In genomic region chr17:79340286-79340685, GRCh38 we compare ENCODE assay signal across 15 cellular contexts.
DNase-seq lines count a peak whose midpoint lies in the region; ATAC-seq and TF ChIP-seq lines count a peak whose summit lies in the region.
"Had no signal": no experiment of that assay in that cellular context is flagged by ENCODE, and none has a peak within 500 bp of the region (broad histone marks: within the 10 kb centered on the region; RNA-seq: fewer than 3 reads in every experiment).

No MANE protein-coding gene starts in this region.

- no peak for DNase-seq in stimulated activated naive CD8-positive, alpha-beta T cell treated with anti-CD3 and anti-CD28 coated beads, Interleukin-15, amount 100 ng/mL, for 72 hours
- no peak for DNase-seq in inferior parietal cortex (ENCODE audit: extremely low spot score)
- no peak for DNase-seq in activated naive CD4-positive, alpha-beta T cell treated with anti-CD3 and anti-CD28 coated beads, Interleukin-2, amount 50 U/mL, for 72 hours (ENCODE audit: low spot score in 2 of 2)
- DNase-seq: activated T-cell treated with anti-CD3 and anti-CD28 coated beads, Interleukin-2, amount 50 U/mL, for 4 hours; DMS79; left ventricle myocardium superior; NCI-H1092 treated with DMSO at 0.1 percent for 48 hours; NCI-H446; tibial artery had no signal

- no peaks in the 10 kb centered on the region for H3K36me3 Mint-ChIP-seq in stimulated activated naive CD8-positive, alpha-beta T cell treated with anti-CD3 and anti-CD28 coated beads, Interleukin-15, Interleukin-2, amounts not matched to agents 100 ng/mL and 50 ng/mL, for 24 hours (ENCODE audit: low read depth)
- H3K36me3 Mint-ChIP-seq in activated naive CD4-positive, alpha-beta T cell treated with anti-CD3 and anti-CD28 coated beads, Interleukin-2, amount 50 U/mL, for 72 hours: no peaks in the 10 kb centered on the region

- H3K36me3 ChIP-seq in OCI-LY1 (ENCODE audit: insufficient read depth, low read length): no peaks in the 10 kb centered on the region; the same call in 1 of the 2 replicates
- H3K36me3 ChIP-seq: tibial artery had no signal

- H3F3A ChIP-seq in OCI-LY1 (ENCODE audit: insufficient read depth, low read length): peaks cover 8% of the 10 kb centered on the region; the same call in 1 of the 2 replicates

- H3K4me3 ChIP-seq in OCI-LY1 (ENCODE audit: low read depth, low read length, poor library complexity, severe bottlenecking): peak overlapping the region; percentile 36
- H3K4me3 ChIP-seq: skin epidermis, tibial artery had no signal

- ATAC-seq in stimulated activated naive CD8-positive, alpha-beta T cell treated with anti-CD3 and anti-CD28 coated beads, Interleukin-15, amount 100 ng/mL, for 72 hours: no peak
- peak; percentile 42 for ATAC-seq in HG02642 (IDR thresholded peaks at IDR 0.05; ENCODE audit: poor library complexity, unreplicated experiment)
- no peak for ATAC-seq in HG03097 (IDR thresholded peaks at IDR 0.05; ENCODE audit: low FRiP score, unreplicated experiment)
- ATAC-seq in GM21737 (IDR thresholded peaks at IDR 0.05; ENCODE audit: unreplicated experiment): no peak
- no peak for ATAC-seq in activated naive CD4-positive, alpha-beta T cell treated with anti-CD3 and anti-CD28 coated beads, Interleukin-2, amount 50 U/mL, for 72 hours
- ATAC-seq: activated T-cell treated with anti-CD3 and anti-CD28 coated beads, Interleukin-2, amount 50 U/mL, for 4 hours; left ventricle myocardium superior had no signal

- H3K27me3 Mint-ChIP-seq in stimulated activated naive CD8-positive, alpha-beta T cell treated with anti-CD3 and anti-CD28 coated beads, Interleukin-15, Interleukin-2, amounts not matched to agents 100 ng/mL and 50 ng/mL, for 24 hours: peaks cover 27% of the 10 kb centered on the region
- peaks cover 16% of the 10 kb centered on the region for H3K27me3 Mint-ChIP-seq in stimulated activated naive CD8-positive, alpha-beta T cell treated with anti-CD3 and anti-CD28 coated beads, Interleukin-15, amount 100 ng/mL, for 72 hours

- peak overlapping the region; percentile 36 for H3K27ac Mint-ChIP-seq in stimulated activated naive CD8-positive, alpha-beta T cell treated with anti-CD3 and anti-CD28 coated beads, Interleukin-15, Interleukin-2, amounts not matched to agents 100 ng/mL and 50 ng/mL, for 24 hours
- peak overlapping the region in 1 of 2 donors; percentile 57 for H3K27ac Mint-ChIP-seq in stimulated activated naive CD8-positive, alpha-beta T cell treated with anti-CD3 and anti-CD28 coated beads, Interleukin-15, amount 100 ng/mL, for 72 hours
- H3K27ac Mint-ChIP-seq in activated naive CD4-positive, alpha-beta T cell treated with anti-CD3 and anti-CD28 coated beads, Interleukin-2, amount 50 U/mL, for 72 hours: no peak overlapping the region

- no peak overlapping the region for H2AFZ ChIP-seq in OCI-LY1 (ENCODE audit: low read length)

- H3K4me1 ChIP-seq in OCI-LY1 (ENCODE audit: insufficient read depth, low read length, severe bottlenecking): peaks cover 22% of the 10 kb centered on the region
- H3K4me1 ChIP-seq: tibial artery had no signal

- H3K9me3 Mint-ChIP-seq in stimulated activated naive CD8-positive, alpha-beta T cell treated with anti-CD3 and anti-CD28 coated beads, Interleukin-15, Interleukin-2, amounts not matched to agents 100 ng/mL and 50 ng/mL, for 24 hours: no peaks in the 10 kb centered on the region
- peaks cover 0 to 6% of the 10 kb centered on the region in 2 donors for H3K9me3 Mint-ChIP-seq in stimulated activated naive CD8-positive, alpha-beta T cell treated with anti-CD3 and anti-CD28 coated beads, Interleukin-15, amount 100 ng/mL, for 72 hours
- no peaks in the 10 kb centered on the region for H3K9me3 Mint-ChIP-seq in activated naive CD4-positive, alpha-beta T cell treated with anti-CD3 and anti-CD28 coated beads, Interleukin-2, amount 50 U/mL, for 72 hours

- H3K27me3 ChIP-seq in OCI-LY1 (ENCODE audit: insufficient read depth, low read length): peaks cover 3% of the 10 kb centered on the region; the same call in 1 of the 2 replicates

- H3K9ac ChIP-seq in OCI-LY1 (ENCODE audit: low read length): peak overlapping the region; percentile 40; the same call in 1 of the 2 replicates

- H3K79me2 ChIP-seq in OCI-LY1 (ENCODE audit: insufficient read depth, low read length): no peaks in the 10 kb centered on the region

- H3K4me1 Mint-ChIP-seq in stimulated activated naive CD8-positive, alpha-beta T cell treated with anti-CD3 and anti-CD28 coated beads, Interleukin-15, Interleukin-2, amounts not matched to agents 100 ng/mL and 50 ng/mL, for 24 hours (ENCODE audit: low read depth): peaks cover 7% of the 10 kb centered on the region
- no peaks in the 10 kb centered on the region for H3K4me1 Mint-ChIP-seq in stimulated activated naive CD8-positive, alpha-beta T cell treated with anti-CD3 and anti-CD28 coated beads, Interleukin-15, amount 100 ng/mL, for 72 hours

- H4K20me1 ChIP-seq in OCI-LY1 (ENCODE audit: insufficient read depth, low read length): no peaks in the 10 kb centered on the region

- no peak for TF ChIP-seq CTCF in OCI-LY1 (IDR thresholded peaks at IDR 0.05; ENCODE audit: low read length)

- H3K9me2 ChIP-seq in OCI-LY1 (ENCODE audit: low read depth, low read length): no peaks in the 10 kb centered on the region

- no peaks in the 10 kb centered on the region for H3K9me3 ChIP-seq in OCI-LY1 (ENCODE audit: low read length)

- peak overlapping the region; percentile 94 for H3K27ac ChIP-seq in OCI-LY1 (ENCODE audit: low read depth, low read length, poor library complexity, severe bottlenecking)
- H3K27ac ChIP-seq: tibial artery had no signal

- H3K4me2 ChIP-seq in OCI-LY1 (ENCODE audit: low read length): peak overlapping the region; percentile 62

- peak overlapping the region; percentile 26 for H3K4me3 Mint-ChIP-seq in stimulated activated naive CD8-positive, alpha-beta T cell treated with anti-CD3 and anti-CD28 coated beads, Interleukin-15, Interleukin-2, amounts not matched to agents 100 ng/mL and 50 ng/mL, for 24 hours
- H3K4me3 Mint-ChIP-seq in stimulated activated naive CD8-positive, alpha-beta T cell treated with anti-CD3 and anti-CD28 coated beads, Interleukin-15, amount 100 ng/mL, for 72 hours: no peak overlapping the region
- H3K4me3 Mint-ChIP-seq: activated T-cell treated with anti-CD3 and anti-CD28 coated beads, Interleukin-2, amount 50 U/mL, for 4 hours had no signal
